ENCODE assay signal across 1 cellular context in genomic region chr1:156506450-156506849, GRCh38.
TF ChIP-seq lines count a peak whose summit lies in the region.

No MANE protein-coding gene starts in this region.

TF ChIP-seq in SK-N-SH, 30 proteins besides CTCF, POLR2A, EP300 and RAD21:
- TF ChIP-seq IRF3 (IDR thresholded peaks at IDR 0.05; ENCODE audit: low read depth, low read length): no peak
- TF ChIP-seq RXRA (IDR thresholded peaks at IDR 0.05; ENCODE audit: borderline replicate concordance, low read depth): no peak
- no peak for TF ChIP-seq MEF2A (IDR thresholded peaks at IDR 0.05; ENCODE audit: borderline replicate concordance, low read depth)
- no peak for TF ChIP-seq PBX3 (IDR thresholded peaks at IDR 0.05)
- TF ChIP-seq RCOR1 (IDR thresholded peaks at IDR 0.05; ENCODE audit: low read length): no peak
- TF ChIP-seq GABPA (IDR thresholded peaks at IDR 0.05; ENCODE audit: low read depth): no peak
- no peak for TF ChIP-seq TEAD4 (IDR thresholded peaks at IDR 0.05; ENCODE audit: borderline replicate concordance, insufficient read depth)
- no peak for TF ChIP-seq MXI1 (IDR thresholded peaks at IDR 0.05; ENCODE audit: low read depth, low read length)
